Comparison of ENCODE assay signal across 12 cellular contexts in the genomic region with DNA sequence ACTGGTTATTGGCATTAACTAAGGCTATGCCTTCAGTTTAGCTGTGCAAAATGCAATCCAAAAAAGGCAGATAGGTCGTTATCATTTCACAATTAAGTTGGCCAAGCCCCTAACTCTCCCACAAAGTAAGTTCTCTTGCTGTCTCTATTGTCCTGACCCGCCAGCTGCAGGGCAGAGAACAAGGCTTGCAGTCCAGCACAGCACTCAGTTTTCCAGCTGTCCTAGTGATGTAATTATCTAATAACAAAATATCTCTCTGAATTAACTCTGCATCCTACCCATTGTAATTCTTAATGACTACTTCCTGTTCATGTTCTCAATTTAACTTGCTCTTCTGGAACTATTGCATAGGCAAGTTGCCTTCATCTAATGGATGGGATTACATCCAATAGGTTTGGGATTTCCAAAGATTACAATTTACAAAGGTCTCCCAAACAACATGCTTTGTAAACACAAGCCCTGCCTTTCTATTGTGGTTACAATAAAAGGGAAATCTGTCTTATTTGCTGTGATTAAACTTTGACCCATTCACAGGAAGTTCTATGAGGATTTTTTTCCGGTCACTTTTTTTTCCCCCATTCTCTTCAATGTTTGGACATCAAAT. TPM values are rescaled to one million over a fixed set of nuclear protein-coding genes. Genes with fewer than 3 reads are reported as not detected.
DNase-seq lines count a peak whose midpoint lies in the region; ATAC-seq, FAIRE-seq and TF ChIP-seq lines count a peak whose summit lies in the region.
"Had no signal": no experiment of that assay in that cellular context is flagged by ENCODE, and none has a peak within 500 bp of the region (broad histone marks: within the 10 kb centered on the region; RNA-seq: fewer than 3 reads in every experiment).

No MANE protein-coding gene starts in this region.

- no peak overlapping the region for H3K4me3 Mint-ChIP-seq in activated naive CD8-positive, alpha-beta T cell
- H3K4me3 Mint-ChIP-seq in activated naive CD8-positive, alpha-beta T cell treated with anti-CD3 and anti-CD28 coated beads for 36 hours, result no peak overlapping the region
- H3K4me3 Mint-ChIP-seq in activated naive CD4-positive, alpha-beta T cell treated with anti-CD3 and anti-CD28 coated beads, Interleukin-2, amount 10 ng/mL, durations not matched to agents 7 days and 5 days, result no peak overlapping the region
- H3K4me3 Mint-ChIP-seq: activated CD4-positive, alpha-beta T cell treated with anti-CD3 and anti-CD28 coated beads, Interleukin-2, amount 10 ng/mL, durations not matched to agents 7 days and 5 days had no signal

- H3K4me1 Mint-ChIP-seq in activated naive CD8-positive, alpha-beta T cell (ENCODE audit: low read depth), result peaks cover 57% of the 10 kb centered on the region
- peaks cover 35% of the 10 kb centered on the region for H3K4me1 Mint-ChIP-seq in activated naive CD8-positive, alpha-beta T cell treated with anti-CD3 and anti-CD28 coated beads for 36 hours
- H3K4me1 Mint-ChIP-seq in activated naive CD4-positive, alpha-beta T cell treated with anti-CD3 and anti-CD28 coated beads, Interleukin-2, amount 10 ng/mL, durations not matched to agents 7 days and 5 days, result peaks cover 36% of the 10 kb centered on the region

- TF ChIP-seq EP300 in HepG2 (IDR thresholded peaks at IDR 0.05; ENCODE audit: low read depth in 2 of 2, low read length in 2 of 2) (no peak), HepG2 (CRISPR knock-in tag; IDR thresholded peaks at IDR 0.05; ENCODE audit: borderline replicate concordance) (no peak)

- no TSS peak for BruUV-seq in HepG2 (replicated peaks; lab: Mats Ljungman, UMichigan)

- H2AFZ ChIP-seq in HepG2 (ENCODE audit: low read length), result no peak overlapping the region

- H3K9me3 ChIP-seq in HepG2 (ENCODE audit: low read length) (no peaks in the 10 kb centered on the region; the same call in 1 of the 2 replicates), aorta (ENCODE audit: control insufficient read depth, low read length) (no peaks in the 10 kb centered on the region)

- peak; percentile 43 for FAIRE-seq in HepG2 (lab: Jason Lieb, UNC)

- POLR2A ChIA-PET in HepG2 (lab: Yijun Ruan, JAX), result no interaction called here

- H4K20me1 ChIP-seq in HepG2 (ENCODE audit: insufficient read depth, low read length), result peaks cover 33% of the 10 kb centered on the region

- no peak for TF ChIP-seq POLR2A in HepG2 (IDR thresholded peaks at IDR 0.05; ENCODE audit: insufficient read depth in 1 of 2, low read depth in 2 of 2, low read length in 2 of 2)

- H3K36me3 Mint-ChIP-seq in activated naive CD8-positive, alpha-beta T cell, result peaks cover 21% of the 10 kb centered on the region
- peaks cover 44% of the 10 kb centered on the region for H3K36me3 Mint-ChIP-seq in activated naive CD8-positive, alpha-beta T cell treated with anti-CD3 and anti-CD28 coated beads for 36 hours
- H3K36me3 Mint-ChIP-seq in activated naive CD4-positive, alpha-beta T cell treated with anti-CD3 and anti-CD28 coated beads, Interleukin-2, amount 10 ng/mL, durations not matched to agents 7 days and 5 days, result peaks cover 48% of the 10 kb centered on the region

- no peak for TF ChIP-seq CTCF in HepG2 (CRISPR knock-in tag; IDR thresholded peaks at IDR 0.05)

- peaks cover 83% of the 10 kb centered on the region for H3K79me2 ChIP-seq in HepG2 (ENCODE audit: insufficient read depth, low read length)

- TF ChIP-seq RAD21 in HepG2 (CRISPR knock-in tag; IDR thresholded peaks at IDR 0.05), result no peak

- in situ Hi-C loops in HepG2 (cut with HindIII; ENCODE audit: extremely low pct_ligation_motif_present, low pct_unique_long_range_greater_than_20kb), result no loop called here

- peak overlapping the region; percentile 54 for H3K27ac Mint-ChIP-seq in activated naive CD8-positive, alpha-beta T cell
- H3K27ac Mint-ChIP-seq in activated naive CD8-positive, alpha-beta T cell treated with anti-CD3 and anti-CD28 coated beads for 36 hours, result no peak overlapping the region
- H3K27ac Mint-ChIP-seq in activated naive CD4-positive, alpha-beta T cell treated with anti-CD3 and anti-CD28 coated beads, Interleukin-2, amount 10 ng/mL, durations not matched to agents 7 days and 5 days, result no peak overlapping the region
- H3K27ac Mint-ChIP-seq: activated CD4-positive, alpha-beta T cell treated with anti-CD3 and anti-CD28 coated beads, Interleukin-2, amount 10 ng/mL, durations not matched to agents 7 days and 5 days had no signal

- H3K36me3 ChIP-seq in HepG2 (replicated peaks in 1 of 2; ENCODE audit: control insufficient read depth in 1 of 2, insufficient read depth in 2 of 2, low read length in 2 of 2), result peaks cover 3 to 11% of the 10 kb centered on the region in 2 experiments
- H3K36me3 ChIP-seq in aorta (ENCODE audit: control insufficient read depth in 1 of 2, insufficient read depth in 2 of 2, low read length in 1 of 2), result no peaks in the 10 kb centered on the region

- ATAC-seq in HepG2 (peak; percentile 47; the same call in 2 of the 3 replicates), aorta (ENCODE audit: low FRiP score) (peak; percentile 54)

- no peaks in the 10 kb centered on the region for H3K27me3 Mint-ChIP-seq in activated naive CD8-positive, alpha-beta T cell
- no peaks in the 10 kb centered on the region for H3K27me3 Mint-ChIP-seq in activated naive CD8-positive, alpha-beta T cell treated with anti-CD3 and anti-CD28 coated beads for 36 hours
- H3K27me3 Mint-ChIP-seq in activated naive CD4-positive, alpha-beta T cell treated with anti-CD3 and anti-CD28 coated beads, Interleukin-2, amount 10 ng/mL, durations not matched to agents 7 days and 5 days, result no peaks in the 10 kb centered on the region
- H3K27me3 Mint-ChIP-seq: activated CD4-positive, alpha-beta T cell treated with anti-CD3 and anti-CD28 coated beads, Interleukin-2, amount 10 ng/mL, durations not matched to agents 7 days and 5 days had no signal

- H3K27ac ChIP-seq in angular gyrus (ENCODE audit: low read depth, low read length), result peak overlapping the region; percentile 60
- no peak overlapping the region for H3K27ac ChIP-seq in HepG2 (ENCODE audit: extremely low read length, insufficient read depth, low read length)
- no peak overlapping the region for H3K27ac ChIP-seq in aorta (ENCODE audit: low read depth in 1 of 2, low read length in 2 of 2)
- H3K27ac ChIP-seq: BLaER1, coronary artery had no signal

- CTCF ChIA-PET in HepG2 (lab: Yijun Ruan, JAX; ENCODE audit: low intra/inter-chr PET ratio, low total read pairs), result no interaction called here
- CTCF ChIA-PET in activated naive CD4-positive, alpha-beta T cell treated with anti-CD3 and anti-CD28 coated beads, Interleukin-2, amount 10 ng/mL, durations not matched to agents 7 days and 5 days (lab: Charles Lee), result interaction anchor here (1.0 kb wide), 1 partner anchor 52 kb away, joined by 3 read pairs; no protein-coding TSS in a partner anchor

- H3K27me3 ChIP-seq in HepG2 (ENCODE audit: control insufficient read depth in 1 of 2, insufficient read depth in 2 of 2, low read length in 2 of 2), result no peaks in the 10 kb centered on the region
- no peaks in the 10 kb centered on the region for H3K27me3 ChIP-seq in aorta (ENCODE audit: control insufficient read depth in 1 of 2, insufficient read depth in 2 of 2, low read length in 1 of 2)
- H3K27me3 ChIP-seq: BLaER1 had no signal

- peaks cover 37% of the 10 kb centered on the region for H3K4me1 ChIP-seq in HepG2 (ENCODE audit: insufficient read depth, low read length)
- peaks cover 0 to 13% of the 10 kb centered on the region in 2 donors for H3K4me1 ChIP-seq in aorta (ENCODE audit: control insufficient read depth in 1 of 2, insufficient read depth in 2 of 2, low read length in 2 of 2)
- H3K4me1 ChIP-seq: BLaER1 had no signal

- DNase-seq in activated naive CD8-positive, alpha-beta T cell treated with anti-CD3 and anti-CD28 coated beads for 36 hours, result no peak
- peak; percentile 63 for DNase-seq in HepG2 (ENCODE audit: low spot score)
- no peak for DNase-seq in aorta
- no peak for DNase-seq in T-helper 9 cell
- no peak for DNase-seq in NCI-H128 (lab: John Stamatoyannopoulos, UW; ENCODE audit: unreplicated experiment)
- no peak for DNase-seq in activated naive CD4-positive, alpha-beta T cell treated with anti-CD3 and anti-CD28 coated beads, Interleukin-2, amount 10 ng/mL, durations not matched to agents 7 days and 5 days
- DNase-seq: activated CD4-positive, alpha-beta T cell treated with anti-CD3 and anti-CD28 coated beads, Interleukin-2, amount 10 ng/mL, durations not matched to agents 7 days and 5 days; NCI-H187 had no signal

- H3K9me3 Mint-ChIP-seq in activated naive CD8-positive, alpha-beta T cell (ENCODE audit: low read depth), result no peaks in the 10 kb centered on the region
- H3K9me3 Mint-ChIP-seq in activated naive CD8-positive, alpha-beta T cell treated with anti-CD3 and anti-CD28 coated beads for 36 hours, result peaks cover 9% of the 10 kb centered on the region
- peaks cover 7% of the 10 kb centered on the region for H3K9me3 Mint-ChIP-seq in activated naive CD4-positive, alpha-beta T cell treated with anti-CD3 and anti-CD28 coated beads, Interleukin-2, amount 10 ng/mL, durations not matched to agents 7 days and 5 days

- H3K4me2 ChIP-seq in HepG2 (ENCODE audit: low read depth, low read length), result no peak overlapping the region
- H3K4me2 ChIP-seq: BLaER1 had no signal

- intact Hi-C loops in HepG2 (cut with micrococcal nuclease; ENCODE audit: unreplicated experiment), result no loop called here
- intact Hi-C loops in aorta (cut with DNase I), result no loop called here

- H3K9ac ChIP-seq in HepG2 (ENCODE audit: insufficient read depth, low read depth, low read length), result no peak overlapping the region
- H3K9ac ChIP-seq: BLaER1 had no signal

- WGBS in HepG2 (ENCODE audit: low lambda C conversion rate), result 83% methylated on average over 3 of the region's 3 CpGs
- 35 to 45% methylated on average over 3 of the region's 3 CpGs for WGBS in aorta, 2 donors

- no peak overlapping the region for H3K4me3 ChIP-seq in HepG2 (replicated peaks in 1 of 3; ENCODE audit: insufficient read depth in 1 of 3, low read depth in 2 of 3, low read length in 3 of 3)
- no peak overlapping the region for H3K4me3 ChIP-seq in aorta (ENCODE audit: low read length in 2 of 2)
- H3K4me3 ChIP-seq: BLaER1, coronary artery had no signal

RNA-seq across cellular contexts. Expression of a gene that starts 55.2 kb away (rescaled TPM):
- 100 to 1,000 TPM; 103 to 106 TPM for total RNA-seq in activated naive CD8-positive, alpha-beta T cell treated with anti-CD3 and anti-CD28 coated beads for 36 hours
- total RNA-seq in HepG2 (2016; rRNA removed; fragmentation: Illumina TruSeq; extraction: Trizol), result 90.8 and 134 TPM in 2 replicates
- total RNA-seq in HepG2 (2016; cell fraction: cytosol; rRNA removed; fragmentation: Illumina TruSeq; extraction: Trizol; ENCODE audit: low read depth), result 5.1 and 5.5 TPM in 2 replicates
- 84.9 and 123 TPM in 2 replicates for total RNA-seq in HepG2 (2016; cell fraction: insoluble cytoplasmic fraction; rRNA removed; fragmentation: Illumina TruSeq; extraction: Trizol)
- total RNA-seq in HepG2 (2016; cell fraction: membrane; rRNA removed; fragmentation: Illumina TruSeq; extraction: Trizol), result 29.2 and 30.5 TPM in 2 replicates
- total RNA-seq in HepG2 (2016; cell fraction: nucleus; rRNA removed; fragmentation: Illumina TruSeq; extraction: Trizol), result 119 and 130 TPM in 2 replicates
- polyA plus RNA-seq in HepG2 (2011; rRNA removed), result 25.6 and 34.6 TPM in 2 replicates
- 18.5 and 23.7 TPM in 2 replicates for polyA plus RNA-seq in HepG2 (2011; cell fraction: cytosol; rRNA removed)
- polyA plus RNA-seq in HepG2 (2011; cell fraction: nucleus; rRNA removed), result 43.9 and 53.9 TPM in 2 replicates
- polyA plus RNA-seq in HepG2 (2012), result 20.9 and 27.3 TPM in 2 replicates
- 1.4 and 1.7 TPM in 2 replicates for polyA plus RNA-seq in HepG2 (2016; cell fraction: cytosol; fragmentation: Illumina TruSeq; extraction: Trizol; ENCODE audit: low read depth)
- 58.7 and 59.6 TPM in 2 replicates for polyA plus RNA-seq in HepG2 (2016; cell fraction: insoluble cytoplasmic fraction; fragmentation: Illumina TruSeq; extraction: Trizol; ENCODE audit: low read depth)
- 5.4 and 5.9 TPM in 2 replicates for polyA plus RNA-seq in HepG2 (2016; cell fraction: membrane; fragmentation: Illumina TruSeq; extraction: Trizol; ENCODE audit: low read depth)
- 40.3 and 43.1 TPM in 2 replicates for polyA plus RNA-seq in HepG2 (2016; cell fraction: nucleus; fragmentation: Illumina TruSeq; extraction: Trizol; ENCODE audit: insufficient read depth, low read depth)
- polyA minus RNA-seq in HepG2 (2011; rRNA and poly(A)+ RNA removed; ENCODE audit: low replicate concordance), result 69.1 and 135 TPM in 2 replicates
- 85.6 and 90.1 TPM in 2 replicates for polyA minus RNA-seq in HepG2 (2011; cell fraction: cytosol; rRNA and poly(A)+ RNA removed)
- polyA minus RNA-seq in HepG2 (2011; cell fraction: nucleus; rRNA and poly(A)+ RNA removed), result 219 and 264 TPM in 2 replicates
- 10 to 100 TPM; 17.3 to 26.0 TPM for total RNA-seq in aorta
- 1 to 10 TPM; 2.8 to 5.4 TPM for polyA plus RNA-seq in aorta
